Comparison of ENCODE assay signal across 1 cellular context in the genomic region with DNA sequence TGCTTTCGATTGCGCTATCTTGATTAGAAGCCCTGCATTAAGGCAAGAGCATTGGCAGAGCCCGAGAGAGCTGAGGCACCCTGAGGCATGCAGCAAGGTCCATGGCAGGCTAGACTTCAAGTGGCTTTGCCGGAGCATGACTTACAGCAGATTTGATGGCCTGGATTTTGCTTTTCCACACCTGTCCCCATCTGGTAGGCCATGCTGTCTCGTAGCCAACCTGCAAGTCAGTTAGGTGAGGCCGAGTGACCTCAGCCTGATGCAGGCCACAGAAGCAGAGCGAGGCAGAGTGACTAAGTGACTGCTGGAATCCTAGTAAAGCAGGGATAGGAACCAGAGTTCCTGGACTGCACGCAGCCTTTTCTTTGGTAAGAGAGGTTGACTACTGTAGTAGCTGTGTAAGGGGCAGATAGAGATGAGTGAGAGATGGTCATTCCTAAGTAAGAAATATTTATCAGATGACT.
TF ChIP-seq lines count a peak whose summit lies in the region.

No MANE protein-coding gene starts in this region.

TF ChIP-seq in IMR-90, 13 proteins besides CTCF, POLR2A, EP300 and RAD21 (continued from another document):
- TF ChIP-seq, protein P1, sequence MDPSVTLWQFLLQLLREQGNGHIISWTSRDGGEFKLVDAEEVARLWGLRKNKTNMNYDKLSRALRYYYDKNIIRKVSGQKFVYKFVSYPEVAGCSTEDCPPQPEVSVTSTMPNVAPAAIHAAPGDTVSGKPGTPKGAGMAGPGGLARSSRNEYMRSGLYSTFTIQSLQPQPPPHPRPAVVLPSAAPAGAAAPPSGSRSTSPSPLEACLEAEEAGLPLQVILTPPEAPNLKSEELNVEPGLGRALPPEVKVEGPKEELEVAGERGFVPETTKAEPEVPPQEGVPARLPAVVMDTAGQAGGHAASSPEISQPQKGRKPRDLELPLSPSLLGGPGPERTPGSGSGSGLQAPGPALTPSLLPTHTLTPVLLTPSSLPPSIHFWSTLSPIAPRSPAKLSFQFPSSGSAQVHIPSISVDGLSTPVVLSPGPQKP (IDR thresholded peaks at IDR 0.05; ENCODE audit: borderline replicate concordance, low read depth, low read length) = no peak
- no peak for TF ChIP-seq BHLHE40 (IDR thresholded peaks at IDR 0.05; ENCODE audit: low read depth, low read length)
